14 cellular contexts compared by ENCODE assay signal in the genomic region with DNA sequence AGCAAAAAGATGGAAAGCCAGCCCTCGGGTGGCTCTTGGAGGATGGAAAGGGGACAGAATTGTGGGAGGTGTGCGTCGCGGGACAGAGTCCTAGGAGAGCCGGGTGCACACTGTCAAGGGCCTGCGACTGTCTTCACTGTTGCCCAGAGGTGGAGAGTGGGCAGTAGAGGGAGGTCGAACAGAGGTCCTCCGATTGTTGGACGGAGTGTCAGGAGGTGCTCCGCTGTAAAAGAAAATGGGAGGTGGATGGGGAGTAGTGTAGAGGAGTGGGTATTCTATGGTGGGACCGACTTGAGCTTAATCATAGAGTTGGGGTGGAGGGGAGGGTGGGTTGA. TPM values are rescaled to one million over a fixed set of nuclear protein-coding genes. Genes with fewer than 3 reads are reported as not detected.
DNase-seq lines count a peak whose midpoint lies in the region; ATAC-seq, FAIRE-seq and TF ChIP-seq lines count a peak whose summit lies in the region.
"Had no signal": no experiment of that assay in that cellular context is flagged by ENCODE, and none has a peak within 500 bp of the region (broad histone marks: within the 10 kb centered on the region; RNA-seq: fewer than 3 reads in every experiment).

No MANE protein-coding gene starts in this region.

- ATAC-seq in CD8-positive, alpha-beta T cell = no peak
- ATAC-seq in pancreas (no peak), HG03571 (IDR thresholded peaks at IDR 0.05; ENCODE audit: unreplicated experiment) (no peak), GM21576 (IDR thresholded peaks at IDR 0.05; ENCODE audit: unreplicated experiment) (no peak)

- H3K27me3 Mint-ChIP-seq in CD8-positive, alpha-beta T cell (ENCODE audit: low read depth) = peaks cover 50% of the 10 kb centered on the region

- H3K4me1 ChIP-seq in CD8-positive, alpha-beta T cell (ENCODE audit: insufficient read depth, low read length) = peaks cover 39% of the 10 kb centered on the region
- H3K4me1 ChIP-seq in HUES64 (ENCODE audit: insufficient read depth, low read length) (peaks cover 21% of the 10 kb centered on the region), iPS-15b (ENCODE audit: control insufficient read depth, insufficient read depth, low read length) (peaks cover 12% of the 10 kb centered on the region), pancreas (peaks cover 0 to 12% (median 5%) of the 10 kb centered on the region in 3 donors)

- no peak overlapping the region for H3K27ac ChIP-seq in CD8-positive, alpha-beta T cell (ENCODE audit: low read depth, low read length)
- no peak overlapping the region for H3K27ac ChIP-seq in HUES64 (ENCODE audit: low read depth, low read length)
- no peak overlapping the region for H3K27ac ChIP-seq in pancreas

- 34% methylated on average over 11 of the region's 11 CpGs for WGBS in HUES64
- 63 to 79% methylated on average over 11 of the region's 11 CpGs for WGBS in pancreas, 2 donors

- no peak overlapping the region for H3K4me3 ChIP-seq in CD8-positive, alpha-beta T cell (ENCODE audit: low read depth, low read length)
- peak overlapping the region; percentile 59 for H3K4me3 ChIP-seq in HUES64 (ENCODE audit: low read length)
- peak overlapping the region; percentile 39 for H3K4me3 ChIP-seq in iPS-15b (ENCODE audit: low read depth, low read length)
- peak overlapping the region in 3 of 4 donors; percentile 4 to 51 (median 47) for H3K4me3 ChIP-seq in pancreas

- peaks cover 62% of the 10 kb centered on the region for H3K4me1 Mint-ChIP-seq in CD8-positive, alpha-beta T cell (ENCODE audit: low read depth)

- CTCF ChIA-PET in CD8-positive, alpha-beta T cell (lab: Charles Lee) = no interaction called here

- FAIRE-seq in pancreas (lab: Jason Lieb, UNC) = no peak

- no peak overlapping the region for H3K27ac Mint-ChIP-seq in CD8-positive, alpha-beta T cell
- H3K27ac Mint-ChIP-seq: activated naive CD4-positive, alpha-beta T cell treated with anti-CD3 and anti-CD28 coated beads, Interleukin-2, amount 10 ng/mL, durations not matched to agents 7 days and 5 days had no signal

- H3K9ac ChIP-seq in HUES64 (ENCODE audit: low read depth, low read length) (no peak overlapping the region), iPS-15b (ENCODE audit: low read depth, low read length) (no peak overlapping the region)

- no peak for DNase-seq in CD8-positive, alpha-beta T cell
- no peak for DNase-seq in pancreas
- DNase-seq in activated T-cell treated with anti-CD3 and anti-CD28 coated beads, Interleukin-2, amount 50 U/mL, for 1 hour = no peak
- DNase-seq in activated gamma-delta T cell treated with Interleukin-2 at 50 U/mL for 16 hours = no peak
- DNase-seq: activated CD4-positive, alpha-beta T cell treated with anti-CD3 and anti-CD28 coated beads for 4 hours; activated naive CD4-positive, alpha-beta T cell treated with anti-CD3 and anti-CD28 coated beads, Interleukin-2, amount 10 ng/mL, durations not matched to agents 7 days and 5 days; effector memory CD4-positive, alpha-beta T cell; left cardiac atrium; NCI-H2081 had no signal

- POLR2A ChIA-PET in CD8-positive, alpha-beta T cell (lab: Charles Lee) = interaction anchor here (0.7 kb wide), 1 partner anchor 60 kb away, joined by 5 read pairs; no protein-coding TSS in a partner anchor

- no peaks in the 10 kb centered on the region for H3K36me3 Mint-ChIP-seq in CD8-positive, alpha-beta T cell
- H3K36me3 Mint-ChIP-seq: activated naive CD4-positive, alpha-beta T cell treated with anti-CD3 and anti-CD28 coated beads, Interleukin-2, amount 10 ng/mL, durations not matched to agents 7 days and 5 days had no signal

- H3K9me3 ChIP-seq in CD8-positive, alpha-beta T cell (ENCODE audit: low read length) = no peaks in the 10 kb centered on the region
- H3K9me3 ChIP-seq in HUES64 (ENCODE audit: insufficient read depth, low read depth, low read length) (no peaks in the 10 kb centered on the region), iPS-15b (ENCODE audit: control insufficient read depth, insufficient read depth, low read length) (no peaks in the 10 kb centered on the region), pancreas (no peaks in the 10 kb centered on the region)

- no peaks in the 10 kb centered on the region for H3K36me3 ChIP-seq in CD8-positive, alpha-beta T cell (ENCODE audit: insufficient read depth, low read length)
- no peaks in the 10 kb centered on the region for H3K36me3 ChIP-seq in HUES64 (ENCODE audit: insufficient read depth, low read length)
- no peaks in the 10 kb centered on the region for H3K36me3 ChIP-seq in iPS-15b (ENCODE audit: control insufficient read depth, insufficient read depth, low read length)
- no peaks in the 10 kb centered on the region for H3K36me3 ChIP-seq in pancreas

- intact Hi-C loops in CD8-positive, alpha-beta T cell (cut with DNase I, micrococcal nuclease) = no loop called here
- intact Hi-C loops in pancreas (cut with DNase I) = no loop called here

- H3K27me3 ChIP-seq in CD8-positive, alpha-beta T cell (ENCODE audit: insufficient read depth, low read length) = peaks cover 28% of the 10 kb centered on the region
- H3K27me3 ChIP-seq in HUES64 (ENCODE audit: insufficient read depth, low read length) (peaks cover 96% of the 10 kb centered on the region), iPS-15b (ENCODE audit: control insufficient read depth, insufficient read depth, low read length) (peaks cover 90% of the 10 kb centered on the region), pancreas (no peaks in the 10 kb centered on the region)

- no peaks in the 10 kb centered on the region for H3K9me3 Mint-ChIP-seq in CD8-positive, alpha-beta T cell
- H3K9me3 Mint-ChIP-seq: activated naive CD4-positive, alpha-beta T cell treated with anti-CD3 and anti-CD28 coated beads, Interleukin-2, amount 10 ng/mL, durations not matched to agents 7 days and 5 days had no signal

- no peak for TF ChIP-seq CTCF in CD8-positive, alpha-beta T cell (IDR thresholded peaks at IDR 0.05)
- no peak for TF ChIP-seq CTCF in pancreas (IDR thresholded peaks at IDR 0.05)

- H3K4me3 Mint-ChIP-seq in CD8-positive, alpha-beta T cell = peak overlapping the region; percentile 15
- H3K4me3 Mint-ChIP-seq: activated naive CD4-positive, alpha-beta T cell treated with anti-CD3 and anti-CD28 coated beads, Interleukin-2, amount 10 ng/mL, durations not matched to agents 7 days and 5 days had no signal

RNA-seq across cellular contexts. Expression of a gene that starts 43.3 kb away (rescaled TPM):
- total RNA-seq in CD8-positive, alpha-beta T cell = not detected
- polyA plus RNA-seq in HUES64 (2013, experiment 1 of 2) = 6.9 TPM
- polyA plus RNA-seq in HUES64 (2013, experiment 2 of 2) = 7.9 TPM
- total RNA-seq in pancreas = 10 to 100 TPM in 4 of 6 donors, 1 to 10 TPM in 2; 5.8 to 17.3 (median 13.2) TPM
- 10 to 100 TPM; 11.7 to 13.3 TPM for polyA plus RNA-seq in pancreas
- total RNA-seq: OCI-LY7 had no signal

Comparison
In these comparisons a context has a peak if more than half of its experiments do, and no peak if none do; other contexts are left out.
1. RNA of a gene that starts 43.3 kb away (total RNA-seq): 5.8 to 17.3 TPM in pancreas; not detected in CD8-positive, alpha-beta T cell; every median in the first group is over 4 times any median in the second.